In genomic region chr22:33036881-33037280, GRCh38 we compare ENCODE assay signal across 32 cellular contexts. TPM values are rescaled to one million over a fixed set of nuclear protein-coding genes. Genes with fewer than 3 reads are reported as not detected.
"Had no signal": no experiment of that assay in that cellular context is flagged by ENCODE, and none has a peak within 500 bp of the region (broad histone marks: within the 10 kb centered on the region; RNA-seq: fewer than 3 reads in every experiment).

No MANE protein-coding gene starts in this region.

- H3K27ac ChIP-seq: brain microvascular endothelial cell, KMS-11, PC-9, RWPE1 had no signal

- ATAC-seq: activated CD8-positive, alpha-beta T cell treated with anti-CD3 and anti-CD28 coated beads for 36 hours; activated T-cell treated with anti-CD3 and anti-CD28 coated beads, Interleukin-2, amount 50 U/mL, for 72 hours; activated T-helper 17 cell treated with anti-CD3 and anti-CD28 coated beads, Interleukin-2, amount 50 U/mL, for 72 hours; Right ventricle myocardium inferior; SK-N-SH treated with all-trans-retinoic acid at 6 μM for 48 hours had no signal

- H3K27me3 ChIP-seq: brain microvascular endothelial cell had no signal

- DNase-seq: activated CD4-positive, alpha-beta T cell treated with anti-CD3 and anti-CD28 coated beads, Interleukin-2, amount 10 ng/mL, durations not matched to agents 24 days and 14 days; activated CD4-positive, alpha-beta T cell treated with anti-CD3 and anti-CD28 coated beads, Interleukin-2, amount 50 U/mL, for 4 hours; activated CD8-positive, alpha-beta T cell treated with anti-CD3 and anti-CD28 coated beads for 36 hours; activated effector memory CD4-positive, alpha-beta T cell treated with anti-CD3 and anti-CD28 coated beads, Interleukin-2, amount 50 U/mL, for 16 hours; activated naive CD4-positive, alpha-beta T cell; activated naive CD4-positive, alpha-beta T cell treated with anti-CD3 and anti-CD28 coated beads, Interleukin-2, amount 50 U/mL, for 16 hours; activated naive CD8-positive, alpha-beta T cell treated with anti-CD3 and anti-CD28 coated beads for 36 hours; activated T-cell treated with anti-CD3 and anti-CD28 coated beads, Interleukin-2, amount 50 U/mL, for 1 hour; activated T-cell treated with anti-CD3 and anti-CD28 coated beads, Interleukin-2, amount 50 U/mL, for 72 hours; amniotic stem cell; aorta; brain microvascular endothelial cell; central memory CD4-positive, alpha-beta T cell; NCI-H1092 treated with DMSO at 0.1 percent for 48 hours; NCI-H1694 treated with DMSO at 0.1 percent for 48 hours; NCI-H2029; NCI-H345; NCI-H524 treated with DMSO at 0.1 percent for 48 hours; PC-9; SIG-M5; T-helper 1 cell; T-helper 2 cell; T-helper 9 cell had no signal

- H3K36me3 ChIP-seq: brain microvascular endothelial cell had no signal

- H3K4me3 ChIP-seq: PC-9 had no signal

RNA-seq across cellular contexts. Expression of gene SYN3, which starts 21.3 kb away (rescaled TPM):
- total RNA-seq: activated CD4-positive, alpha-beta T cell treated with anti-CD3 and anti-CD28 coated beads, Interleukin-2, amount 10 ng/mL, durations not matched to agents 24 days and 14 days; activated CD8-positive, alpha-beta memory T cell treated with anti-CD3 and anti-CD28 coated beads for 36 hours; activated CD8-positive, alpha-beta T cell treated with anti-CD3 and anti-CD28 coated beads for 36 hours; activated naive CD8-positive, alpha-beta T cell treated with anti-CD3 and anti-CD28 coated beads for 36 hours; activated T-cell treated with anti-CD3 and anti-CD28 coated beads, Interleukin-2, amount 50 U/mL, for 72 hours; activated T-helper 17 cell treated with anti-CD3 and anti-CD28 coated beads, Interleukin-2, amount 50 U/mL, for 72 hours; LHCN-M2; M059J; NCI-H460; Right ventricle myocardium inferior had no signal
